In the genomic region with DNA sequence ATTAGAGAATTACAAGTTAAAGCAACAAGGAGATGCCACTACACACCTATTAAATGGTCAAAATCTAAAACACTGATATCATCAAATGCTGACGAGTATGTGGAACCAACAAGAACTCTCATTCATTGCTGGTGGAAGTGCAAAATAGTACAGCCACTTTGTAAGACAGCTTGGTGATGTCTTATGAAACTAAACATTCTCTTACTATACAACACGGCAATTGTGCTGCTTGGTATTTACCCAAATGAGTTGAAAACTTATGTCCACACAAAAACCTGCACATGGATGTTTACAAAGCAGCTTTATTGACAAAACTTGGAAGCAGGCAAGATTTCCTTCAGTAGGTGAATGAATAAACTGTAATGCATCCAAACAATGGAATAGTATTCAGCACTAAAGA, we compare ENCODE assay signal across 17 cellular contexts.
"Had no signal": no experiment of that assay in that cellular context is flagged by ENCODE, and none has a peak within 500 bp of the region (broad histone marks: within the 10 kb centered on the region; RNA-seq: fewer than 3 reads in every experiment).

No MANE protein-coding gene starts in this region.

- H3K27ac Mint-ChIP-seq: mesothelial cell of epicardium, neural progenitor cell had no signal

- H3K9me3 ChIP-seq: ovary, psoas muscle, thoracic aorta, upper lobe of left lung had no signal

- H3K36me3 ChIP-seq: brain microvascular endothelial cell, ovary, thoracic aorta, upper lobe of left lung had no signal

- H3K27ac ChIP-seq: brain microvascular endothelial cell, coronary artery, foreskin keratinocyte, left lung, neural progenitor cell, ovary, psoas muscle, skin epidermis, thoracic aorta, upper lobe of left lung had no signal

- H3K4me3 Mint-ChIP-seq: mesothelial cell of epicardium, neural progenitor cell had no signal

- H3K4me2 ChIP-seq: neural progenitor cell had no signal

- ATAC-seq: activated CD4-positive, CD25-positive, alpha-beta regulatory T cell treated with anti-CD3 and anti-CD28 coated beads, Interleukin-2, amount 50 U/mL, for 24 hours; foreskin keratinocyte; left lung; psoas muscle; right cardiac atrium had no signal

- H2AFZ ChIP-seq: neural progenitor cell had no signal

- H3K27me3 ChIP-seq: brain microvascular endothelial cell, foreskin keratinocyte, left lung, neural progenitor cell, ovary, upper lobe of left lung had no signal

- H3K4me3 ChIP-seq: coronary artery, left lung, neural progenitor cell, ovary, psoas muscle, skin epidermis, thoracic aorta, upper lobe of left lung had no signal

- DNase-seq: activated CD4-positive, alpha-beta T cell treated with anti-CD3 and anti-CD28 coated beads, Interleukin-2, amount 50 U/mL, for 48 hours; activated naive CD4-positive, alpha-beta T cell; aorta; brain microvascular endothelial cell; foreskin keratinocyte; head of caudate nucleus; left lung; ovary; psoas muscle; right cardiac atrium; upper lobe of left lung had no signal

- H3K9ac ChIP-seq: neural progenitor cell had no signal
